9 cellular contexts compared by ENCODE assay signal in genomic region chr3:183823963-183824362, GRCh38. TPM values are rescaled to one million over a fixed set of nuclear protein-coding genes. Genes with fewer than 3 reads are reported as not detected.
A peak's percentile ranks its signal among the peaks of the same experiment; 100 is the strongest.
DNase-seq lines count a peak whose midpoint lies in the region; ATAC-seq and TF ChIP-seq lines count a peak whose summit lies in the region.
"Had no signal": no experiment of that assay in that cellular context is flagged by ENCODE, and none has a peak within 500 bp of the region (broad histone marks: within the 10 kb centered on the region; RNA-seq: fewer than 3 reads in every experiment).

No MANE protein-coding gene starts in this region.

- H3K18ac ChIP-seq in mesendoderm (ENCODE audit: low read length) = no peak overlapping the region

- WGBS in mesendoderm (ENCODE audit: extremely low coverage, insufficient coverage, low lambda C conversion rate) = no CpG with 5 or more reads among the region's 5 CpGs

- peaks cover 11% of the 10 kb centered on the region for H3K27me3 Mint-ChIP-seq in activated T-helper 2 cell treated with anti-CD3 and anti-CD28 coated beads, Interferon-gamma antibody, Interleukin-2, Interleukin-4, amounts not matched to agents 10 μg/mL and 5 μg/mL and 100 μg/mL, durations not matched to agents 14 hours and 24 hours and 36 hours (ENCODE audit: low read depth)
- peaks cover 39% of the 10 kb centered on the region for H3K27me3 Mint-ChIP-seq in nephron progenitor cell (ENCODE audit: low read depth, poor library complexity)

- peaks cover 3% of the 10 kb centered on the region for H3K36me3 Mint-ChIP-seq in activated T-helper 2 cell treated with anti-CD3 and anti-CD28 coated beads, Interferon-gamma antibody, Interleukin-2, Interleukin-4, amounts not matched to agents 10 μg/mL and 5 μg/mL and 100 μg/mL, durations not matched to agents 14 hours and 24 hours and 36 hours (ENCODE audit: low read depth)
- peaks cover 8% of the 10 kb centered on the region for H3K36me3 Mint-ChIP-seq in nephron progenitor cell (ENCODE audit: low read depth)

- intact Hi-C loops in activated T-helper 2 cell treated with anti-CD3 and anti-CD28 coated beads, Interferon-gamma antibody, Interleukin-2, Interleukin-4, amounts not matched to agents 10 μg/mL and 5 μg/mL and 100 μg/mL, durations not matched to agents 14 hours and 24 hours and 36 hours (cut with micrococcal nuclease) = loop anchor here (2.0 kb wide), 1 partner anchor 61 kb away; the partner anchor contains the start of gene PARL

- ATAC-seq in GM19452 (IDR thresholded peaks at IDR 0.05; ENCODE audit: unreplicated experiment) = no peak
- no peak for ATAC-seq in GM18517 (IDR thresholded peaks at IDR 0.05; ENCODE audit: unreplicated experiment)

- H3K4me3 Mint-ChIP-seq in activated T-helper 2 cell treated with anti-CD3 and anti-CD28 coated beads, Interferon-gamma antibody, Interleukin-2, Interleukin-4, amounts not matched to agents 10 μg/mL and 5 μg/mL and 100 μg/mL, durations not matched to agents 14 hours and 24 hours and 36 hours (ENCODE audit: low read depth) = peak overlapping the region; percentile 78
- peak overlapping the region; percentile 82 for H3K4me3 Mint-ChIP-seq in nephron progenitor cell

- H3K27me3 ChIP-seq in MM.1S (replicated peaks; ENCODE audit: insufficient read depth, low read length) = no peaks in the 10 kb centered on the region
- H3K27me3 ChIP-seq in mesendoderm (ENCODE audit: insufficient read depth, low read length, poor library complexity) = no peaks in the 10 kb centered on the region
- H3K27me3 ChIP-seq: SJSA1 had no signal

- H2BK5ac ChIP-seq in mesendoderm (ENCODE audit: low read length) = no peak overlapping the region

- no peaks in the 10 kb centered on the region for H3K9me3 ChIP-seq in MM.1S (replicated peaks; ENCODE audit: insufficient read depth, low read length)

- no peaks in the 10 kb centered on the region for H3K79me1 ChIP-seq in mesendoderm (ENCODE audit: low read length)

- H3K4me2 ChIP-seq in MM.1S (ENCODE audit: low read depth, low read length) (no peak overlapping the region), mesendoderm (ENCODE audit: low read length) (no peak overlapping the region)

- no peaks in the 10 kb centered on the region for H3K9me3 Mint-ChIP-seq in activated T-helper 2 cell treated with anti-CD3 and anti-CD28 coated beads, Interferon-gamma antibody, Interleukin-2, Interleukin-4, amounts not matched to agents 10 μg/mL and 5 μg/mL and 100 μg/mL, durations not matched to agents 14 hours and 24 hours and 36 hours
- no peaks in the 10 kb centered on the region for H3K9me3 Mint-ChIP-seq in nephron progenitor cell

- no peaks in the 10 kb centered on the region for H3K9me2 ChIP-seq in MM.1S (replicated peaks; ENCODE audit: insufficient read depth, low read length)

- H3K36me3 ChIP-seq in MM.1S (replicated peaks; ENCODE audit: insufficient read depth, low read length) (no peaks in the 10 kb centered on the region), mesendoderm (ENCODE audit: control insufficient read depth, insufficient read depth, low read length) (no peaks in the 10 kb centered on the region)

- H3K56ac ChIP-seq in mesendoderm (ENCODE audit: low read length) = no peak overlapping the region

- no peak for TF ChIP-seq CTCF in GM12865 (IDR thresholded peaks at IDR 0.05; ENCODE audit: insufficient read depth, low read depth, low read length, missing control alignments)
- TF ChIP-seq CTCF in nephron progenitor cell (IDR thresholded peaks at IDR 0.05) = no peak
- no peak for TF ChIP-seq CTCF in MM.1S (IDR thresholded peaks at IDR 0.05; ENCODE audit: low read length)

- no peak overlapping the region for H4K5ac ChIP-seq in mesendoderm (ENCODE audit: low read length)

- H3K4me1 Mint-ChIP-seq in activated T-helper 2 cell treated with anti-CD3 and anti-CD28 coated beads, Interferon-gamma antibody, Interleukin-2, Interleukin-4, amounts not matched to agents 10 μg/mL and 5 μg/mL and 100 μg/mL, durations not matched to agents 14 hours and 24 hours and 36 hours (ENCODE audit: low read depth) = peaks cover 10% of the 10 kb centered on the region
- peaks cover 24% of the 10 kb centered on the region for H3K4me1 Mint-ChIP-seq in nephron progenitor cell

- no peak overlapping the region for H3K4ac ChIP-seq in mesendoderm (ENCODE audit: low read depth, low read length)

- H3K79me2 ChIP-seq in MM.1S (ENCODE audit: low read length) (no peaks in the 10 kb centered on the region), mesendoderm (ENCODE audit: control insufficient read depth, insufficient read depth, low read length) (no peaks in the 10 kb centered on the region)

- no peak overlapping the region for H2BK120ac ChIP-seq in mesendoderm (ENCODE audit: low read depth, low read length)

- no peak overlapping the region for H2AK5ac ChIP-seq in mesendoderm (ENCODE audit: low read length)

- H3K27ac ChIP-seq in MM.1S (ENCODE audit: low read length) = no peak overlapping the region
- no peak overlapping the region for H3K27ac ChIP-seq in mesendoderm (ENCODE audit: low read depth, low read length)
- H3K27ac ChIP-seq: SJSA1 had no signal

- H4K8ac ChIP-seq in mesendoderm (ENCODE audit: low read depth, low read length) = no peak overlapping the region

- H3K4me3 ChIP-seq in GM12865 (ENCODE audit: low read depth, low read length) (peak overlapping the region; percentile 56; the same call in 1 of the 2 replicates), MM.1S (ENCODE audit: low read length) (no peak overlapping the region), mesendoderm (ENCODE audit: low read length) (no peak overlapping the region)

- H3F3A ChIP-seq in MM.1S (ENCODE audit: insufficient read depth, low read length) = no peaks in the 10 kb centered on the region

- H3K9ac ChIP-seq in MM.1S (ENCODE audit: low read length) = no peak overlapping the region
- H3K9ac ChIP-seq in mesendoderm (ENCODE audit: low read length) = no peak overlapping the region

- no peaks in the 10 kb centered on the region for H4K20me1 ChIP-seq in MM.1S (ENCODE audit: insufficient read depth, low read length)

- H3K27ac Mint-ChIP-seq in activated T-helper 2 cell treated with anti-CD3 and anti-CD28 coated beads, Interferon-gamma antibody, Interleukin-2, Interleukin-4, amounts not matched to agents 10 μg/mL and 5 μg/mL and 100 μg/mL, durations not matched to agents 14 hours and 24 hours and 36 hours = no peak overlapping the region
- H3K27ac Mint-ChIP-seq in nephron progenitor cell = no peak overlapping the region

- no peaks in the 10 kb centered on the region for H3K4me1 ChIP-seq in MM.1S (ENCODE audit: low read length)
- no peaks in the 10 kb centered on the region for H3K4me1 ChIP-seq in mesendoderm (ENCODE audit: control insufficient read depth, low read depth, low read length)

- no peak overlapping the region for H3K23ac ChIP-seq in mesendoderm (ENCODE audit: low read length)

- H2BK15ac ChIP-seq in mesendoderm (replicated peaks; ENCODE audit: low read depth) = no peak overlapping the region

- no peak overlapping the region for H2AFZ ChIP-seq in MM.1S (ENCODE audit: low read length)

- no peak for DNase-seq in GM12865 (ENCODE audit: low read depth)
- DNase-seq in NCI-H146 treated with DMSO at 0.1 percent for 48 hours (lab: John Stamatoyannopoulos, UW; ENCODE audit: unreplicated experiment) = peak; percentile 75
- DNase-seq in activated T-helper 2 cell treated with anti-CD3 and anti-CD28 coated beads, Interferon-gamma antibody, Interleukin-2, Interleukin-4, amounts not matched to agents 10 μg/mL and 5 μg/mL and 100 μg/mL, durations not matched to agents 14 hours and 24 hours and 36 hours (ENCODE audit: low spot score) = no peak
- DNase-seq in nephron progenitor cell = no peak
- no peak for DNase-seq in MM.1S
- no peak for DNase-seq in mesendoderm

RNA-seq across cellular contexts. Expression of gene MAP6D1, which starts 1.4 kb away (rescaled TPM):
- total RNA-seq in activated T-helper 2 cell treated with anti-CD3 and anti-CD28 coated beads, Interferon-gamma antibody, Interleukin-2, Interleukin-4, amounts not matched to agents 10 μg/mL and 5 μg/mL and 100 μg/mL, durations not matched to agents 14 hours and 24 hours and 36 hours = 1.1 and 2.9 TPM in 2 replicates
- 3.7 TPM for polyA plus RNA-seq in mesendoderm (2013, experiment 1 of 2)
- polyA plus RNA-seq in mesendoderm (2013, experiment 2 of 2) = 3.7 TPM
